ENCODE assay signal across 9 cellular contexts in the genomic region with DNA sequence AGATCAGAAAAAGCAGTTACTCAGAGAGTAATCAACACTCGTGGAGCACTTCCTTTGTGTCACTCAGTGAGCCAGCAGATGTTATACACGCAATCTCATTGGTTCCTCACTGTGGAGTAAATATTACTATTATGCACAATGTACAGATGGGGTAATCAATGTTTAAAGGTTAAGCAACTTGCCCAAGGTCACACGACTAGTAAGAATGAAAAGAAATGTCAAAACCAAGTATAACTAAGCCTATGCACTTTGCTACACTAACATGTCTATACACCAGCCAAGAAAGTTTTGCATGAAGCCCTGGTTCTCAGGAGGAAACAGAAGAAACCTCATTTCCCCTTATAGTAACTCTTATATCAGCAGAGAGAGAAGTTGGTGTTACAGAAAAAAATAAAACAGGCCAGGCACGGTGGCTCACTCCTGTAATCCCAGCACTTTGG. TPM values are rescaled to one million over a fixed set of nuclear protein-coding genes. Genes with fewer than 3 reads are reported as not detected.
DNase-seq lines count a peak whose midpoint lies in the region; ATAC-seq and TF ChIP-seq lines count a peak whose summit lies in the region.
"Had no signal": no experiment of that assay in that cellular context is flagged by ENCODE, and none has a peak within 500 bp of the region (broad histone marks: within the 10 kb centered on the region; RNA-seq: fewer than 3 reads in every experiment).

No MANE protein-coding gene starts in this region.

- no peak overlapping the region for H4K8ac ChIP-seq in mesenchymal stem cell (ENCODE audit: low read length)

- H2BK5ac ChIP-seq in mesenchymal stem cell (ENCODE audit: low read depth, low read length, poor library complexity, severe bottlenecking), result no peak overlapping the region

- no peak overlapping the region for H2BK15ac ChIP-seq in mesenchymal stem cell (ENCODE audit: low read depth, poor library complexity, severe bottlenecking)

- peaks cover 13% of the 10 kb centered on the region for H3K79me2 ChIP-seq in hepatocyte

- no peak overlapping the region for H3K4ac ChIP-seq in mesenchymal stem cell (ENCODE audit: low read depth in 1 of 2, low read length in 2 of 2)

- no peak overlapping the region for H3K4me2 ChIP-seq in mesenchymal stem cell (ENCODE audit: low read length, poor library complexity, severe bottlenecking)
- no peak overlapping the region for H3K4me2 ChIP-seq in hepatocyte

- no peak overlapping the region for H3K14ac ChIP-seq in mesenchymal stem cell (ENCODE audit: low read length in 2 of 2)

- no peak overlapping the region for H2AFZ ChIP-seq in mesenchymal stem cell (ENCODE audit: low read depth, low read length)
- H2AFZ ChIP-seq in hepatocyte, result no peak overlapping the region

- H3K27me3 ChIP-seq in mesenchymal stem cell (ENCODE audit: control insufficient read depth in 1 of 2, insufficient read depth in 1 of 2, low read length in 2 of 2) (no peaks in the 10 kb centered on the region), hepatocyte (no peaks in the 10 kb centered on the region), tibial nerve (no peaks in the 10 kb centered on the region)

- WGBS in mesenchymal stem cell, result 47% methylated on average over 3 of the region's 4 CpGs
- WGBS in hepatocyte (ENCODE audit: low lambda C conversion rate, missing lambda C conversion rate), result 83% methylated on average over 4 of the region's 4 CpGs
- WGBS in tibial nerve, 2 donors, result 58 to 63% methylated on average over 4 of the region's 4 CpGs

- no peak overlapping the region for H3K23ac ChIP-seq in mesenchymal stem cell (ENCODE audit: low read length in 2 of 2)

- no peak overlapping the region for H2BK12ac ChIP-seq in mesenchymal stem cell (ENCODE audit: low read length in 2 of 2)

- no peaks in the 10 kb centered on the region for H3K9me2 ChIP-seq in hepatocyte (replicated peaks; ENCODE audit: insufficient read depth)

- peaks cover 12 to 27% of the 10 kb centered on the region in 2 experiments for H3K36me3 ChIP-seq in mesenchymal stem cell (ENCODE audit: control insufficient read depth in 1 of 2, insufficient read depth in 2 of 2, low read depth in 1 of 2, low read length in 2 of 2)
- H3K36me3 ChIP-seq in hepatocyte (replicated peaks; ENCODE audit: insufficient read depth, low read depth), result no peaks in the 10 kb centered on the region
- peaks cover 0 to 29% (median 0%) of the 10 kb centered on the region in 3 donors for H3K36me3 ChIP-seq in tibial nerve

- peaks cover 13% of the 10 kb centered on the region for H3K4me1 ChIP-seq in mesenchymal stem cell (ENCODE audit: control insufficient read depth, insufficient read depth, low read depth, low read length)
- peaks cover 20% of the 10 kb centered on the region for H3K4me1 ChIP-seq in hepatocyte (ENCODE audit: insufficient read depth)
- H3K4me1 ChIP-seq in tibial nerve, result peaks cover 0 to 34% (median 13%) of the 10 kb centered on the region in 4 donors

- ATAC-seq in GM18867 (IDR thresholded peaks at IDR 0.05; ENCODE audit: unreplicated experiment) (peak; percentile 59), HG02759 (IDR thresholded peaks at IDR 0.05; ENCODE audit: unreplicated experiment) (peak; percentile 34)

- H3K27ac ChIP-seq in mesenchymal stem cell (ENCODE audit: low read length, poor library complexity, severe bottlenecking) (no peak overlapping the region), hepatocyte (no peak overlapping the region), tibial nerve (peak overlapping the region in 1 of 4 donors; percentile 8)

- H4K20me1 ChIP-seq in hepatocyte (ENCODE audit: insufficient read depth, poor library complexity, severe bottlenecking), result no peaks in the 10 kb centered on the region

- H3K4me3 ChIP-seq in mesenchymal stem cell (ENCODE audit: insufficient read depth in 1 of 2, low read depth in 1 of 2, low read length in 2 of 2), result no peak overlapping the region
- H3K4me3 ChIP-seq in hepatocyte, result no peak overlapping the region
- H3K4me3 ChIP-seq in tibial nerve, result no peak overlapping the region

- H3K79me1 ChIP-seq in mesenchymal stem cell (replicated peaks; ENCODE audit: low read length, poor library complexity, severe bottlenecking), result peaks cover 23% of the 10 kb centered on the region

- H3K9me3 ChIP-seq in mesenchymal stem cell (ENCODE audit: control insufficient read depth, low read length) (no peaks in the 10 kb centered on the region), hepatocyte (ENCODE audit: low read depth) (no peaks in the 10 kb centered on the region), tibial nerve (no peaks in the 10 kb centered on the region)

- no peak overlapping the region for H2AK5ac ChIP-seq in mesenchymal stem cell (ENCODE audit: low read length, severe bottlenecking)

- no peak for TF ChIP-seq CTCF in hepatocyte (IDR thresholded peaks at IDR 0.05; ENCODE audit: poor library complexity)
- no peak for TF ChIP-seq CTCF in tibial nerve (IDR thresholded peaks at IDR 0.05)

- DNase-seq in NOMO-1 treated with dmso at 0.1 percent for 144 hours (lab: John Stamatoyannopoulos, UW; ENCODE audit: unreplicated experiment) (peak; percentile 56), mesenchymal stem cell (peak; percentile 20), midbrain (lab: John Stamatoyannopoulos, UW) (no peak), hepatocyte (ENCODE audit: low spot score) (no peak), tibial nerve (ENCODE audit: low spot score in 2 of 2) (no peak), NCI-H2227 treated with DMSO at 0.1 percent for 48 hours (lab: John Stamatoyannopoulos, UW) (no peak)
- DNase-seq: NCI-H1105 treated with DMSO at 0.1 percent for 48 hours had no signal

- no peak for TF ChIP-seq POLR2A in tibial nerve (IDR thresholded peaks at IDR 0.05)

- no peak overlapping the region for H3K9ac ChIP-seq in mesenchymal stem cell (ENCODE audit: low read length)

- peak in 1 of 2 donors; percentile 19 for TF ChIP-seq EP300 in tibial nerve (IDR thresholded peaks at IDR 0.05)

- H4K91ac ChIP-seq in mesenchymal stem cell (ENCODE audit: low read length), result no peak overlapping the region

- no peak overlapping the region for H2BK120ac ChIP-seq in mesenchymal stem cell (ENCODE audit: low read depth, low read length)

- no peak overlapping the region for H3K18ac ChIP-seq in mesenchymal stem cell (ENCODE audit: low read depth in 1 of 2, low read length in 2 of 2)

RNA-seq across cellular contexts. Expression of gene METTL21A, which starts 5.4 kb away (rescaled TPM):
- 13.1 TPM for polyA plus RNA-seq in mesenchymal stem cell (2013, experiment 1 of 2)
- 13.2 TPM for polyA plus RNA-seq in mesenchymal stem cell (2013, experiment 2 of 2)
- 34.6 and 37.4 TPM in 2 replicates for total RNA-seq in hepatocyte
- 26.9 and 27.2 TPM in 2 replicates for polyA plus RNA-seq in hepatocyte
- total RNA-seq in tibial nerve, result 10 to 100 TPM in 2 of 4 donors, 1 to 10 TPM in 2; 5.9 to 21.3 (median 13.8) TPM

Comparison
In these comparisons a context has a peak if more than half of its experiments do, and no peak if none do; other contexts are left out.
1. DNase-seq: peak in NOMO-1 treated with dmso at 0.1 percent for 144 hours (single experiment) and mesenchymal stem cell (single experiment); none in midbrain (single experiment), hepatocyte (single experiment), tibial nerve (0 of 2) and NCI-H2227 treated with DMSO at 0.1 percent for 48 hours (single experiment).